1 cellular context compared by ENCODE assay signal in genomic region chr6:1652842-1653241, GRCh38.
TF ChIP-seq lines count a peak whose summit lies in the region.

No MANE protein-coding gene starts in this region.

TF ChIP-seq in IMR-90, 13 proteins besides CTCF, POLR2A, EP300 and RAD21:
- no peak for TF ChIP-seq FOS (IDR thresholded peaks at IDR 0.05; ENCODE audit: low read depth, low read length)
- TF ChIP-seq MAZ (IDR thresholded peaks at IDR 0.05; ENCODE audit: borderline replicate concordance, low read depth, low read length): no peak
- no peak for TF ChIP-seq MXI1 (IDR thresholded peaks at IDR 0.05; ENCODE audit: borderline replicate concordance, low read depth, low read length)
- TF ChIP-seq NFE2L2 (IDR thresholded peaks at IDR 0.05; ENCODE audit: low read depth, low read length): no peak
- no peak for TF ChIP-seq BHLHE40 (IDR thresholded peaks at IDR 0.05; ENCODE audit: low read depth, low read length)
- no peak for TF ChIP-seq SMC3 (IDR thresholded peaks at IDR 0.05; ENCODE audit: low read depth, low read length)
- no peak for TF ChIP-seq USF2 (IDR thresholded peaks at IDR 0.05; ENCODE audit: low read depth, low read length)
- no peak for TF ChIP-seq ELK1 (IDR thresholded peaks at IDR 0.05; ENCODE audit: borderline replicate concordance, low read depth, low read length)
- TF ChIP-seq RCOR1 (IDR thresholded peaks at IDR 0.05; ENCODE audit: insufficient replicate concordance, low read length): no peak
- TF ChIP-seq RFX5 (IDR thresholded peaks at IDR 0.05; ENCODE audit: low read depth, low read length): no peak
- TF ChIP-seq CHD1 (IDR thresholded peaks at IDR 0.05; ENCODE audit: low read depth, low read length): no peak
- TF ChIP-seq CEBPB (IDR thresholded peaks at IDR 0.05; ENCODE audit: low read depth, low read length): no peak
- TF ChIP-seq MAFK (IDR thresholded peaks at IDR 0.05; ENCODE audit: low read depth, low read length): no peak
